19 cellular contexts compared by ENCODE assay signal in genomic region chr12:110667671-110668070, GRCh38. TPM values are rescaled to one million over a fixed set of nuclear protein-coding genes. Genes with fewer than 3 reads are reported as not detected.
DNase-seq lines count a peak whose midpoint lies in the region; ATAC-seq, FAIRE-seq and TF ChIP-seq lines count a peak whose summit lies in the region.
"Had no signal": no experiment of that assay in that cellular context is flagged by ENCODE, and none has a peak within 500 bp of the region (broad histone marks: within the 10 kb centered on the region; RNA-seq: fewer than 3 reads in every experiment).

No MANE protein-coding gene starts in this region.

- CTCF ChIA-PET in Calu3 (lab: Charles Lee) = no interaction called here

- FAIRE-seq in astrocyte (lab: Jason Lieb, UNC) = no peak
- FAIRE-seq: HepG2 had no signal

- peaks cover 55% of the 10 kb centered on the region for H3K36me3 Mint-ChIP-seq in activated naive CD8-positive, alpha-beta T cell treated with anti-CD3 and anti-CD28 coated beads, Interleukin-2, amount 50 U/mL, for 24 hours (ENCODE audit: low read depth)
- peaks cover 73% of the 10 kb centered on the region for H3K36me3 Mint-ChIP-seq in activated naive CD8-positive, alpha-beta T cell treated with anti-CD3 and anti-CD28 coated beads for 36 hours
- H3K36me3 Mint-ChIP-seq in astrocyte (ENCODE audit: low read depth, unreplicated experiment) (peaks cover 3% of the 10 kb centered on the region), CD14-positive monocyte (peaks cover 77 to 93% of the 10 kb centered on the region in 2 donors), Calu3 (ENCODE audit: insufficient read depth, unreplicated experiment) (no peaks in the 10 kb centered on the region)

- no peak for DNase-seq in activated naive CD8-positive, alpha-beta T cell treated with anti-CD3 and anti-CD28 coated beads, Interleukin-2, amount 50 U/mL, for 24 hours
- no peak for DNase-seq in activated naive CD8-positive, alpha-beta T cell treated with anti-CD3 and anti-CD28 coated beads for 36 hours
- DNase-seq in astrocyte (ENCODE audit: low read depth) (no peak), aorta (no peak), CD14-positive monocyte (ENCODE audit: low spot score) (no peak), Calu3 (no peak), DMS53 treated with DMSO at 0.1 percent for 48 hours (lab: John Stamatoyannopoulos, UW; ENCODE audit: unreplicated experiment) (no peak)
- DNase-seq: 8988T, C1 segment of cervical spinal cord, EL, H9, MG63, NCI-H1092, NCI-H146, NCI-H2081, NCI-H748 treated with DMSO at 0.1 percent for 48 hours had no signal

- H3K27ac ChIP-seq in astrocyte (ENCODE audit: low read depth, low read length) (no peak overlapping the region), aorta (ENCODE audit: low read depth in 1 of 2, low read length in 2 of 2) (no peak overlapping the region)
- H3K27ac ChIP-seq: SJSA1 had no signal

- H4K20me1 ChIP-seq in astrocyte (ENCODE audit: insufficient read depth, low read length) = no peaks in the 10 kb centered on the region

- no peak overlapping the region for H3K4me3 ChIP-seq in astrocyte (ENCODE audit: insufficient read depth, low read depth, low read length)
- H3K4me3 ChIP-seq in aorta (ENCODE audit: low read length in 2 of 2) = no peak overlapping the region
- H3K4me3 ChIP-seq: MG63, SJSA1 had no signal

- intact Hi-C loops in aorta (cut with DNase I) (no loop called here), CD14-positive monocyte (cut with micrococcal nuclease) (no loop called here), Calu3 (cut with micrococcal nuclease; ENCODE audit: unreplicated experiment) (no loop called here)

- no peak overlapping the region for H3K9ac ChIP-seq in astrocyte (ENCODE audit: low read length)

- H3K36me3 ChIP-seq in astrocyte (ENCODE audit: insufficient read depth, low read length) (no peaks in the 10 kb centered on the region), aorta (ENCODE audit: control insufficient read depth in 1 of 2, insufficient read depth in 2 of 2, low read length in 1 of 2) (no peaks in the 10 kb centered on the region)
- H3K36me3 ChIP-seq: MG63, SJSA1 had no signal

- H3K27me3 ChIP-seq in astrocyte (ENCODE audit: insufficient read depth, low read length) (no peaks in the 10 kb centered on the region), aorta (ENCODE audit: control insufficient read depth in 1 of 2, insufficient read depth in 2 of 2, low read length in 1 of 2) (no peaks in the 10 kb centered on the region)
- H3K27me3 ChIP-seq: MG63 had no signal

- H3K4me3 Mint-ChIP-seq in activated naive CD8-positive, alpha-beta T cell treated with anti-CD3 and anti-CD28 coated beads, Interleukin-2, amount 50 U/mL, for 24 hours = no peak overlapping the region
- no peak overlapping the region for H3K4me3 Mint-ChIP-seq in activated naive CD8-positive, alpha-beta T cell treated with anti-CD3 and anti-CD28 coated beads for 36 hours
- no peak overlapping the region for H3K4me3 Mint-ChIP-seq in astrocyte (ENCODE audit: unreplicated experiment)
- H3K4me3 Mint-ChIP-seq in CD14-positive monocyte = no peak overlapping the region
- no peak overlapping the region for H3K4me3 Mint-ChIP-seq in Calu3 (ENCODE audit: low read depth, unreplicated experiment)
- H3K4me3 Mint-ChIP-seq: H9 had no signal

- no peaks in the 10 kb centered on the region for H3K79me2 ChIP-seq in astrocyte (ENCODE audit: insufficient read depth, low read length)

- H3K27ac Mint-ChIP-seq in activated naive CD8-positive, alpha-beta T cell treated with anti-CD3 and anti-CD28 coated beads, Interleukin-2, amount 50 U/mL, for 24 hours = peak overlapping the region; percentile 39
- H3K27ac Mint-ChIP-seq in activated naive CD8-positive, alpha-beta T cell treated with anti-CD3 and anti-CD28 coated beads for 36 hours = no peak overlapping the region
- H3K27ac Mint-ChIP-seq in astrocyte (ENCODE audit: unreplicated experiment) (peak overlapping the region; percentile 26), CD14-positive monocyte (peak overlapping the region in 1 of 7 donors; percentile 42), Calu3 (ENCODE audit: unreplicated experiment) (no peak overlapping the region)
- H3K27ac Mint-ChIP-seq: H9 had no signal

- H3K4me1 ChIP-seq in astrocyte (ENCODE audit: insufficient read depth, low read length) (no peaks in the 10 kb centered on the region), aorta (ENCODE audit: control insufficient read depth in 1 of 2, insufficient read depth in 2 of 2, low read length in 2 of 2) (no peaks in the 10 kb centered on the region)
- H3K4me1 ChIP-seq: SJSA1 had no signal

- ATAC-seq in activated naive CD8-positive, alpha-beta T cell treated with anti-CD3 and anti-CD28 coated beads, Interleukin-2, amount 50 U/mL, for 24 hours = no peak
- no peak for ATAC-seq in aorta (ENCODE audit: low FRiP score)

- H3K4me2 ChIP-seq in astrocyte (ENCODE audit: low read length) = no peak overlapping the region

- 95% methylated on average over 3 of the region's 3 CpGs for WGBS in aorta, 2 donors

- TF ChIP-seq CTCF in astrocyte (IDR thresholded peaks at IDR 0.05; ENCODE audit: insufficient read depth, low read depth, low read length) (no peak), CD14-positive monocyte (IDR thresholded peaks at IDR 0.05) (no peak), Calu3 (IDR thresholded peaks at IDR 0.05; ENCODE audit: unreplicated experiment) (no peak)

- no peak overlapping the region for H2AFZ ChIP-seq in astrocyte (ENCODE audit: low read depth, low read length)

- TF ChIP-seq POLR2A in GM19193 (IDR thresholded peaks at IDR 0.05; ENCODE audit: extremely low read depth, insufficient read depth, insufficient read length) = peak; percentile 20

- H3K4me1 Mint-ChIP-seq in activated naive CD8-positive, alpha-beta T cell treated with anti-CD3 and anti-CD28 coated beads, Interleukin-2, amount 50 U/mL, for 24 hours = peaks cover 52% of the 10 kb centered on the region
- peaks cover 49% of the 10 kb centered on the region for H3K4me1 Mint-ChIP-seq in activated naive CD8-positive, alpha-beta T cell treated with anti-CD3 and anti-CD28 coated beads for 36 hours
- H3K4me1 Mint-ChIP-seq in astrocyte (ENCODE audit: low read depth, unreplicated experiment) (no peaks in the 10 kb centered on the region), CD14-positive monocyte (peaks cover 39% of the 10 kb centered on the region), Calu3 (ENCODE audit: low read depth, unreplicated experiment) (peaks cover 7% of the 10 kb centered on the region)

- no peaks in the 10 kb centered on the region for H3K9me3 ChIP-seq in astrocyte (ENCODE audit: insufficient read depth, low read depth, low read length)
- peaks cover 2% of the 10 kb centered on the region for H3K9me3 ChIP-seq in aorta (ENCODE audit: control insufficient read depth, low read length)
- H3K9me3 ChIP-seq: MG63, SJSA1 had no signal

- peaks cover 12% of the 10 kb centered on the region for H3K9me3 Mint-ChIP-seq in activated naive CD8-positive, alpha-beta T cell treated with anti-CD3 and anti-CD28 coated beads, Interleukin-2, amount 50 U/mL, for 24 hours
- H3K9me3 Mint-ChIP-seq in activated naive CD8-positive, alpha-beta T cell treated with anti-CD3 and anti-CD28 coated beads for 36 hours = peaks cover 24% of the 10 kb centered on the region
- H3K9me3 Mint-ChIP-seq in astrocyte (ENCODE audit: unreplicated experiment) = peaks cover 21% of the 10 kb centered on the region
- H3K9me3 Mint-ChIP-seq in CD14-positive monocyte = peaks cover 0 to 15% (median 7%) of the 10 kb centered on the region in 7 donors
- peaks cover 7% of the 10 kb centered on the region for H3K9me3 Mint-ChIP-seq in Calu3 (ENCODE audit: low read depth, unreplicated experiment)

- BruUV-seq in Calu3 (replicated peaks; lab: Mats Ljungman, UMichigan) = no TSS peak

- no peaks in the 10 kb centered on the region for H3K27me3 Mint-ChIP-seq in activated naive CD8-positive, alpha-beta T cell treated with anti-CD3 and anti-CD28 coated beads, Interleukin-2, amount 50 U/mL, for 24 hours
- no peaks in the 10 kb centered on the region for H3K27me3 Mint-ChIP-seq in activated naive CD8-positive, alpha-beta T cell treated with anti-CD3 and anti-CD28 coated beads for 36 hours
- H3K27me3 Mint-ChIP-seq in astrocyte (ENCODE audit: low read depth, unreplicated experiment) (peaks cover 16% of the 10 kb centered on the region), CD14-positive monocyte (ENCODE audit: low read depth in 3 of 3) (peaks cover 0 to 2% (median 1%) of the 10 kb centered on the region in 3 donors), Calu3 (ENCODE audit: unreplicated experiment) (peaks cover 33% of the 10 kb centered on the region)

RNA-seq across cellular contexts. Expression of gene HVCN1, which starts 21.2 kb away (rescaled TPM):
- 10 to 100 TPM; 47.4 to 49.1 TPM for total RNA-seq in activated naive CD8-positive, alpha-beta T cell treated with anti-CD3 and anti-CD28 coated beads for 36 hours
- total RNA-seq in astrocyte (0.94 and 1.0 TPM in 2 replicates), aorta (10 to 100 TPM in 1 of 2 donors, 1 to 10 TPM in 1; 4.1 to 10.1 TPM), Calu3 (2022) (0.71 and 0.99 TPM in 2 replicates)
- polyA plus RNA-seq in aorta (1 to 10 TPM; 6.0 to 8.6 TPM), CD14-positive monocyte (100 to 1,000 TPM; 121 to 167 TPM)
- total RNA-seq: SJSA1 had no signal

RNA-seq across cellular contexts. Expression of gene TCTN1, which starts 53.7 kb away (rescaled TPM):
- total RNA-seq in activated naive CD8-positive, alpha-beta T cell treated with anti-CD3 and anti-CD28 coated beads for 36 hours = 10 to 100 TPM; 11.0 to 13.6 TPM
- 22.6 and 32.0 TPM in 2 replicates for total RNA-seq in astrocyte
- total RNA-seq in aorta = 10 to 100 TPM; 19.3 to 40.3 TPM
- 10 to 100 TPM; 21.0 to 47.1 TPM for polyA plus RNA-seq in aorta
- 1 to 10 TPM; 4.5 to 6.1 TPM for polyA plus RNA-seq in CD14-positive monocyte
- total RNA-seq in Calu3 (2022) = 41.0 and 41.8 TPM in 2 replicates

Comparison
In these comparisons a context has a peak if more than half of its experiments do, and no peak if none do; other contexts are left out.
1. H3K27ac Mint-ChIP-seq: peak in activated naive CD8-positive, alpha-beta T cell treated with anti-CD3 and anti-CD28 coated beads, Interleukin-2, amount 50 U/mL, for 24 hours (single experiment) and astrocyte (single experiment); none in activated naive CD8-positive, alpha-beta T cell treated with anti-CD3 and anti-CD28 coated beads for 36 hours (single experiment) and Calu3 (single experiment).
2. RNA of gene HVCN1, which starts 21.2 kb away (total RNA-seq): 47.4 to 49.1 TPM in activated naive CD8-positive, alpha-beta T cell treated with anti-CD3 and anti-CD28 coated beads for 36 hours; 4.1 to 10.1 TPM in aorta, 0.94 to 1.0 TPM in astrocyte and 0.71 to 0.99 TPM in Calu3; every median in the first group is over 4 times any median in the second.